Comparison of ENCODE assay signal across 19 cellular contexts in genomic region chr6:151624900-151625536, GRCh38.
"Had no signal": no experiment of that assay in that cellular context is flagged by ENCODE, and none has a peak within 500 bp of the region (broad histone marks: within the 10 kb centered on the region; RNA-seq: fewer than 3 reads in every experiment).

No MANE protein-coding gene starts in this region.

- DNase-seq: dermis blood vessel endothelial cell; dorsolateral prefrontal cortex; effector CD4-positive, alpha-beta T cell; effector memory CD4-positive, alpha-beta T cell; foreskin fibroblast; foreskin melanocyte; gastrocnemius medialis; glutamatergic neuron; head of caudate nucleus; heart right ventricle; hippocampal formation; left cardiac atrium; left ventricle myocardium inferior; lower lobe of right lung; mesenchymal stem cell; mucosa of descending colon had no signal

- H3K36me3 Mint-ChIP-seq: mesothelial cell of epicardium had no signal

- H3K27ac ChIP-seq: coronary artery, dorsolateral prefrontal cortex, esophagus muscularis mucosa, gastrocnemius medialis, heart right ventricle, left ventricle myocardium inferior, lower lobe of right lung had no signal

- H3K4me1 Mint-ChIP-seq: mesothelial cell of epicardium had no signal

- H3K4me1 ChIP-seq: gastrocnemius medialis, left ventricle myocardium inferior, lower lobe of right lung had no signal

- H3K4me3 Mint-ChIP-seq: mesothelial cell of epicardium had no signal

- H3K9me3 ChIP-seq: esophagus muscularis mucosa, gastrocnemius medialis, lower lobe of right lung, mucosa of descending colon had no signal

- ATAC-seq: gastrocnemius medialis, heart right ventricle, left cardiac atrium, mucosa of descending colon had no signal

- H3K9me3 Mint-ChIP-seq: mesothelial cell of epicardium had no signal

- H3K36me3 ChIP-seq: esophagus muscularis mucosa, gastrocnemius medialis, heart right ventricle, left ventricle myocardium inferior, lower lobe of right lung had no signal

- H3K27me3 ChIP-seq: dorsolateral prefrontal cortex, esophagus muscularis mucosa, gastrocnemius medialis, heart right ventricle had no signal

- H3K27ac Mint-ChIP-seq: mesothelial cell of epicardium had no signal

- H3K4me3 ChIP-seq: coronary artery, dorsolateral prefrontal cortex, esophagus muscularis mucosa, gastrocnemius medialis, heart right ventricle, left ventricle myocardium inferior, lower lobe of right lung, mucosa of descending colon had no signal
